In genomic region chr16:89922884-89923639, GRCh38 we compare ENCODE assay signal across 1 cellular context.
TF ChIP-seq lines count a peak whose summit lies in the region.

TSS of gene TUBB3 (plus strand) at chr16:89923342. CDS start at chr16:89923402, 60 bp downstream.

TF ChIP-seq in HepG2, 621 proteins besides CTCF, POLR2A, EP300 and RAD21 (continued from another document):
- TF ChIP-seq ATF5 (CRISPR knock-in tag; IDR thresholded peaks at IDR 0.05; ENCODE audit: low read depth): no peak
- TF ChIP-seq ZNF674 (CRISPR knock-in tag; IDR thresholded peaks at IDR 0.05; ENCODE audit: low read depth): no peak
- no peak for TF ChIP-seq ZNF879 (CRISPR knock-in tag; IDR thresholded peaks at IDR 0.05)
- TF ChIP-seq ZNF256 (CRISPR knock-in tag; conservative IDR thresholded peaks at IDR 0.05): no peak
- TF ChIP-seq RAD51 (IDR thresholded peaks at IDR 0.05; ENCODE audit: borderline replicate concordance): no peak
